ENCODE assay signal across 10 cellular contexts in genomic region chr1:109802136-109802900, GRCh38. TPM values are rescaled to one million over a fixed set of nuclear protein-coding genes. Genes with fewer than 3 reads are reported as not detected.
DNase-seq lines count a peak whose midpoint lies in the region; ATAC-seq and TF ChIP-seq lines count a peak whose summit lies in the region.
"Had no signal": no experiment of that assay in that cellular context is flagged by ENCODE, and none has a peak within 500 bp of the region (broad histone marks: within the 10 kb centered on the region; RNA-seq: fewer than 3 reads in every experiment).

No MANE protein-coding gene starts in this region.

- intact Hi-C loops in Panc1 (cut with micrococcal nuclease; ENCODE audit: unreplicated experiment) = no loop called here

- no peak overlapping the region for H3K4me3 Mint-ChIP-seq in progenitor cell of endocrine pancreas (ENCODE audit: low read depth)

- no peak for TF ChIP-seq CTCF in Panc1 (IDR thresholded peaks at IDR 0.05)
- no peak for TF ChIP-seq CTCF in foreskin keratinocyte (conservative IDR thresholded peaks at IDR 0.05)
- no peak for TF ChIP-seq CTCF in progenitor cell of endocrine pancreas (IDR thresholded peaks at IDR 0.05; ENCODE audit: unreplicated experiment)

- peaks cover 32% of the 10 kb centered on the region for H3K4me1 ChIP-seq in Panc1 (ENCODE audit: control insufficient read depth, insufficient read depth, low read length)
- H3K4me1 ChIP-seq in foreskin keratinocyte = no peaks in the 10 kb centered on the region

- no peaks in the 10 kb centered on the region for H3K36me3 Mint-ChIP-seq in progenitor cell of endocrine pancreas (ENCODE audit: insufficient read depth)

- H3K27ac Mint-ChIP-seq in progenitor cell of endocrine pancreas = no peak overlapping the region

- DNase-seq in Panc1 (ENCODE audit: low read depth, low spot score) (no peak), foreskin keratinocyte (no peak), progenitor cell of endocrine pancreas (ENCODE audit: low spot score, unreplicated experiment) (no peak), LoVo (ENCODE audit: low spot score) (no peak), NCI-H524 (lab: John Stamatoyannopoulos, UW) (no peak), retina (no peak)
- peak; percentile 49 for DNase-seq in activated T-cell treated with anti-CD3 and anti-CD28 coated beads, Interleukin-2, amount 50 U/mL, for 1 hour
- DNase-seq in stimulated activated CD4-positive, alpha-beta T cell treated with anti-CD3 and anti-CD28 coated beads, TNF-alpha, amount 100 ng/mL, for 48 hours (ENCODE audit: low read depth in 3 of 3) = peak; percentile 27 to 53 (median 47)

- H3K4me1 Mint-ChIP-seq in progenitor cell of endocrine pancreas (ENCODE audit: low read depth) = no peaks in the 10 kb centered on the region

- no peaks in the 10 kb centered on the region for H3K27me3 ChIP-seq in Panc1 (ENCODE audit: control insufficient read depth, insufficient read depth, low read length)
- peaks cover 2% of the 10 kb centered on the region for H3K27me3 ChIP-seq in foreskin keratinocyte
- H3K27me3 ChIP-seq: breast epithelium had no signal

- H3K9me3 ChIP-seq in Panc1 (ENCODE audit: control insufficient read depth, insufficient read depth, low read depth, low read length) = no peaks in the 10 kb centered on the region
- H3K9me3 ChIP-seq: breast epithelium had no signal

- ATAC-seq in Panc1 (peak; percentile 53; the same call in 1 of the 2 replicates), foreskin keratinocyte (peak; percentile 9)

- H3K4me3 ChIP-seq in Panc1 (ENCODE audit: low read depth in 2 of 2, low read length in 2 of 2) = no peak overlapping the region
- H3K4me3 ChIP-seq: breast epithelium had no signal

- no TSS peak for BruUV-seq in Panc1 (replicated peaks; lab: Mats Ljungman, UMichigan)

- H3K27me3 Mint-ChIP-seq in progenitor cell of endocrine pancreas = no peaks in the 10 kb centered on the region

- H3K36me3 ChIP-seq in Panc1 (ENCODE audit: control insufficient read depth, insufficient read depth, low read length) = no peaks in the 10 kb centered on the region
- H3K36me3 ChIP-seq: breast epithelium had no signal

- H3K9me3 Mint-ChIP-seq in progenitor cell of endocrine pancreas (ENCODE audit: low read depth) = no peaks in the 10 kb centered on the region

- POLR2A ChIA-PET in Panc1 (lab: Charles Lee) = no interaction called here

- in situ Hi-C loops in Panc1 (cut with HindIII; ENCODE audit: low pct_unique_long_range_greater_than_20kb, low sequenced_read_pairs) = no loop called here

- H3K27ac ChIP-seq in Panc1 (ENCODE audit: low read length) (peak overlapping the region; percentile 81), foreskin keratinocyte (no peak overlapping the region)

- CTCF ChIA-PET in Panc1 (lab: Charles Lee) = interaction anchor here (2.2 kb wide), 1 partner anchor 181 kb away, joined by 6 read pairs; no protein-coding TSS in a partner anchor

RNA-seq across cellular contexts. Expression of gene EPS8L3, which starts 38.6 kb away (rescaled TPM):
- total RNA-seq in Panc1 (2021; ENCODE audit: unreplicated experiment) = not detected
- not detected for polyA plus RNA-seq in Panc1 (2012; ENCODE audit: insufficient read length)
- total RNA-seq in foreskin keratinocyte = not detected in 2 replicates
- not detected in 2 replicates for polyA plus RNA-seq in foreskin keratinocyte
- 9.5 and 14.2 TPM in 2 replicates for total RNA-seq in progenitor cell of endocrine pancreas
- total RNA-seq: Daoy had no signal

Comparison
In these comparisons a context has a peak if more than half of its experiments do, and no peak if none do; other contexts are left out.
1. DNase-seq: peak in activated T-cell treated with anti-CD3 and anti-CD28 coated beads, Interleukin-2, amount 50 U/mL, for 1 hour (single experiment) and stimulated activated CD4-positive, alpha-beta T cell treated with anti-CD3 and anti-CD28 coated beads, TNF-alpha, amount 100 ng/mL, for 48 hours (3 of 3); none in Panc1 (single experiment), foreskin keratinocyte (0 of 2), progenitor cell of endocrine pancreas (single experiment), LoVo (single experiment), NCI-H524 (0 of 2) and retina (single experiment).